ENCODE assay signal across 8 cellular contexts in genomic region chr19:49983645-49984229, GRCh38. TPM values are rescaled to one million over a fixed set of nuclear protein-coding genes. Genes with fewer than 3 reads are reported as not detected.
DNase-seq lines count a peak whose midpoint lies in the region; ATAC-seq and TF ChIP-seq lines count a peak whose summit lies in the region.

No MANE protein-coding gene starts in this region.

- H3K4me1 Mint-ChIP-seq in chondrocyte (ENCODE audit: low read depth): no peaks in the 10 kb centered on the region

- H3K27ac ChIP-seq in lung (ENCODE audit: low read depth in 1 of 2, low read length in 1 of 2): no peak overlapping the region

- H3K9me3 Mint-ChIP-seq in chondrocyte (ENCODE audit: low read depth): no peaks in the 10 kb centered on the region

- H3K27me3 Mint-ChIP-seq in chondrocyte (ENCODE audit: low read depth): no peaks in the 10 kb centered on the region

- H3K27ac Mint-ChIP-seq in chondrocyte (ENCODE audit: unreplicated experiment): no peak overlapping the region

- no peaks in the 10 kb centered on the region for H3K4me1 ChIP-seq in lung (ENCODE audit: control insufficient read depth in 2 of 2, insufficient read depth in 2 of 2, low read length in 2 of 2)

- H3K4me3 Mint-ChIP-seq in chondrocyte (ENCODE audit: unreplicated experiment): no peak overlapping the region

- peak; percentile 82 for TF ChIP-seq CTCF in chondrocyte (IDR thresholded peaks at IDR 0.05)
- TF ChIP-seq CTCF in lung (IDR thresholded peaks at IDR 0.05; ENCODE audit: control extremely low read depth, extremely low read depth): peak; percentile 78

- H3K4me3 ChIP-seq in lung: no peak overlapping the region

- H3K36me3 Mint-ChIP-seq in chondrocyte (ENCODE audit: low read depth): peaks cover 21% of the 10 kb centered on the region

- H3K36me3 ChIP-seq in lung (ENCODE audit: control insufficient read depth in 2 of 2, insufficient read depth in 2 of 2, low read length in 2 of 2): peaks cover 0 to 40% of the 10 kb centered on the region in 2 donors

- H3K9me3 ChIP-seq in lung (ENCODE audit: control insufficient read depth in 2 of 2, insufficient read depth in 1 of 2, low read length in 1 of 2): no peaks in the 10 kb centered on the region

- DNase-seq in NCI-H2196 (lab: John Stamatoyannopoulos, UW; ENCODE audit: unreplicated experiment) (peak; percentile 60), NCI-H2196 treated with DMSO at 0.1 percent for 48 hours (lab: John Stamatoyannopoulos, UW; ENCODE audit: unreplicated experiment) (no peak), NCI-H2107 treated with DMSO at 0.1 percent for 48 hours (lab: John Stamatoyannopoulos, UW; ENCODE audit: unreplicated experiment) (peak; percentile 69), chondrocyte (ENCODE audit: low spot score) (no peak), lung (ENCODE audit: low spot score) (peak; percentile 62)
- peak; percentile 59 for DNase-seq in activated CD4-positive, alpha-beta T cell treated with anti-CD3 and anti-CD28 coated beads for 1 hour
- peak; percentile 57 to 61 for DNase-seq in stimulated activated CD8-positive, alpha-beta memory T cell treated with anti-CD3 and anti-CD28 coated beads, Interleukin-15, amount 100 ng/mL, for 48 hours (ENCODE audit: low read depth in 2 of 2)

- H3K27me3 ChIP-seq in lung (ENCODE audit: control insufficient read depth, insufficient read depth): no peaks in the 10 kb centered on the region

- ATAC-seq in lung (ENCODE audit: insufficient read depth, low FRiP score) (peak; percentile 41), GM18502 (IDR thresholded peaks at IDR 0.05; ENCODE audit: poor library complexity, unreplicated experiment) (no peak)

- 50 to 57% methylated on average over 10 of the region's 10 CpGs for WGBS in lung, 2 donors

RNA-seq across cellular contexts. Expression of gene SIGLEC11, which starts 22.8 kb away (rescaled TPM):
- total RNA-seq in chondrocyte (not detected in 3 replicates), lung (1 to 10 TPM; 1.5 to 6.5 TPM)
- 1 to 10 TPM; 1.3 to 5.0 TPM for polyA plus RNA-seq in lung

RNA-seq across cellular contexts. Expression of gene VRK3, which starts 41.4 kb away (rescaled TPM):
- total RNA-seq in chondrocyte (21.0 to 21.9 TPM (median 21.1 TPM) in 3 replicates), lung (10 to 100 TPM; 33.3 to 48.0 TPM)
- polyA plus RNA-seq in lung: 10 to 100 TPM; 15.7 to 35.4 TPM

RNA-seq across cellular contexts. Expression of gene ZNF473, which starts 42.1 kb away (rescaled TPM):
- 7.0 to 7.3 TPM (median 7.0 TPM) in 3 replicates for total RNA-seq in chondrocyte
- total RNA-seq in lung: 10 to 100 TPM in 1 of 2 donors, 1 to 10 TPM in 1; 9.2 to 10.4 TPM
- 1 to 10 TPM; 2.8 to 3.9 TPM for polyA plus RNA-seq in lung

RNA-seq across cellular contexts. Expression of gene NUP62, which starts 54.4 kb away (rescaled TPM):
- 41.0 to 50.5 TPM (median 44.7 TPM) in 3 replicates for total RNA-seq in chondrocyte
- total RNA-seq in lung: 10 to 100 TPM; 37.4 to 38.5 TPM
- 10 to 100 TPM; 16.2 to 45.9 TPM for polyA plus RNA-seq in lung

RNA-seq across cellular contexts. Expression of gene ATF5, which starts 54.7 kb away (rescaled TPM):
- total RNA-seq in chondrocyte: 16.7 to 53.4 TPM (median 53.3 TPM) in 3 replicates
- total RNA-seq in lung: 10 to 100 TPM in 1 of 2 donors, 1 to 10 TPM in 1; 7.0 to 31.3 TPM
- polyA plus RNA-seq in lung: 10 to 100 TPM; 36.5 to 49.1 TPM

Comparison
In these comparisons a context has a peak if more than half of its experiments do, and no peak if none do; other contexts are left out.
1. DNase-seq: peak in NCI-H2196 (single experiment), NCI-H2107 treated with DMSO at 0.1 percent for 48 hours (single experiment), activated CD4-positive, alpha-beta T cell treated with anti-CD3 and anti-CD28 coated beads for 1 hour (single experiment), lung (single experiment) and stimulated activated CD8-positive, alpha-beta memory T cell treated with anti-CD3 and anti-CD28 coated beads, Interleukin-15, amount 100 ng/mL, for 48 hours (2 of 2); none in NCI-H2196 treated with DMSO at 0.1 percent for 48 hours (single experiment) and chondrocyte (single experiment).